Comparison of ENCODE assay signal across 1 cellular context in the genomic region with DNA sequence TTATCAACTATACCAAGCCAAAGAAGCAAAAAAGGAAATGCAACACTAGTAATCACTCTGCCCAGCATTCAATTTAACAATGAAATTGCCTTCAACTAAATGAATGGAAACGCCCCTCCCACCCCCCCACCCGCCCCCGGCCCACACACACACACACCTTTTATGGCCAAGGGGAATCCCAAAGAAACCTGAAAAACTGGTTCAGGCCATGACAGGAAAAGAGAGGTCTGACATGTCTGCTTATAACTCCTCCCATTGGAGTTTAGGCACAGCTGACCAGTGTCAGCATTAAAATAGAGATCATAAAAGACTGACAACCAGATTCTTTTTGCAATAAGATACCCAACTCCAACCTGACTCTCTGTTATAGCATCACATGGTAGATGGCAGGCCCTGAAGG.
TF ChIP-seq lines count a peak whose summit lies in the region.

No MANE protein-coding gene starts in this region.

TF ChIP-seq in GM23338, 12 proteins besides CTCF, POLR2A, EP300 and RAD21 (continued from another document):
- no peak for TF ChIP-seq ZNF462 (CRISPR knock-in tag; IDR thresholded peaks at IDR 0.05)
- no peak for TF ChIP-seq JUNB (IDR thresholded peaks at IDR 0.05; ENCODE audit: unreplicated experiment)
- TF ChIP-seq ZNF114 (CRISPR knock-in tag; IDR thresholded peaks at IDR 0.05): no peak
- TF ChIP-seq, protein P1, sequence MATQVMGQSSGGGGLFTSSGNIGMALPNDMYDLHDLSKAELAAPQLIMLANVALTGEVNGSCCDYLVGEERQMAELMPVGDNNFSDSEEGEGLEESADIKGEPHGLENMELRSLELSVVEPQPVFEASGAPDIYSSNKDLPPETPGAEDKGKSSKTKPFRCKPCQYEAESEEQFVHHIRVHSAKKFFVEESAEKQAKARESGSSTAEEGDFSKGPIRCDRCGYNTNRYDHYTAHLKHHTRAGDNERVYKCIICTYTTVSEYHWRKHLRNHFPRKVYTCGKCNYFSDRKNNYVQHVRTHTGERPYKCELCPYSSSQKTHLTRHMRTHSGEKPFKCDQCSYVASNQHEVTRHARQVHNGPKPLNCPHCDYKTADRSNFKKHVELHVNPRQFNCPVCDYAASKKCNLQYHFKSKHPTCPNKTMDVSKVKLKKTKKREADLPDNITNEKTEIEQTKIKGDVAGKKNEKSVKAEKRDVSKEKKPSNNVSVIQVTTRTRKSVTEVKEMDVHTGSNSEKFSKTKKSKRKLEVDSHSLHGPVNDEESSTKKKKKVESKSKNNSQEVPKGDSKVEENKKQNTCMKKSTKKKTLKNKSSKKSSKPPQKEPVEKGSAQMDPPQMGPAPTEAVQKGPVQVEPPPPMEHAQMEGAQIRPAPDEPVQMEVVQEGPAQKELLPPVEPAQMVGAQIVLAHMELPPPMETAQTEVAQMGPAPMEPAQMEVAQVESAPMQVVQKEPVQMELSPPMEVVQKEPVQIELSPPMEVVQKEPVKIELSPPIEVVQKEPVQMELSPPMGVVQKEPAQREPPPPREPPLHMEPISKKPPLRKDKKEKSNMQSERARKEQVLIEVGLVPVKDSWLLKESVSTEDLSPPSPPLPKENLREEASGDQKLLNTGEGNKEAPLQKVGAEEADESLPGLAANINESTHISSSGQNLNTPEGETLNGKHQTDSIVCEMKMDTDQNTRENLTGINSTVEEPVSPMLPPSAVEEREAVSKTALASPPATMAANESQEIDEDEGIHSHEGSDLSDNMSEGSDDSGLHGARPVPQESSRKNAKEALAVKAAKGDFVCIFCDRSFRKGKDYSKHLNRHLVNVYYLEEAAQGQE (IDR thresholded peaks at IDR 0.05; ENCODE audit: unreplicated experiment): no peak
- no peak for TF ChIP-seq POLR2AphosphoS5 (IDR thresholded peaks at IDR 0.05; ENCODE audit: low read depth)
- TF ChIP-seq NANOG (IDR thresholded peaks at IDR 0.05; ENCODE audit: borderline replicate concordance): no peak
